Comparison of ENCODE assay signal across 15 cellular contexts in genomic region chr3:153785901-153786300, GRCh38.
A peak's percentile ranks its signal among the peaks of the same experiment; 100 is the strongest.
DNase-seq lines count a peak whose midpoint lies in the region; ATAC-seq and TF ChIP-seq lines count a peak whose summit lies in the region.
"Had no signal": no experiment of that assay in that cellular context is flagged by ENCODE, and none has a peak within 500 bp of the region (broad histone marks: within the 10 kb centered on the region; RNA-seq: fewer than 3 reads in every experiment).

No MANE protein-coding gene starts in this region.

- H3K36me3 ChIP-seq in brain microvascular endothelial cell (replicated peaks) (no peaks in the 10 kb centered on the region), neural progenitor cell (no peaks in the 10 kb centered on the region), ovary (no peaks in the 10 kb centered on the region), testis (ENCODE audit: low read depth, missing control alignments) (no peaks in the 10 kb centered on the region)
- H3K36me3 ChIP-seq: colonic mucosa had no signal

- H4K20me1 ChIP-seq in neural progenitor cell (ENCODE audit: low read depth) = no peaks in the 10 kb centered on the region

- peaks cover 2% of the 10 kb centered on the region for H3K27me3 Mint-ChIP-seq in neural progenitor cell (ENCODE audit: insufficient read depth, low read depth)

- H3K4me3 Mint-ChIP-seq in neural progenitor cell = no peak overlapping the region
- H3K4me3 Mint-ChIP-seq: activated naive CD4-positive, alpha-beta T cell treated with anti-CD3 and anti-CD28 coated beads, Interleukin-2, amount 10 ng/mL, durations not matched to agents 7 days and 5 days had no signal

- TF ChIP-seq POLR2A in ovary (IDR thresholded peaks at IDR 0.05) (no peak), testis (IDR thresholded peaks at IDR 0.05) (no peak)

- H3K4me2 ChIP-seq in neural progenitor cell = no peak overlapping the region

- no peaks in the 10 kb centered on the region for H3K79me2 ChIP-seq in neural progenitor cell (ENCODE audit: low read depth)

- no peaks in the 10 kb centered on the region for H3K9me3 Mint-ChIP-seq in neural progenitor cell
- H3K9me3 Mint-ChIP-seq: activated naive CD4-positive, alpha-beta T cell treated with anti-CD3 and anti-CD28 coated beads, Interleukin-2, amount 10 ng/mL, durations not matched to agents 7 days and 5 days had no signal

- H3K9me3 ChIP-seq in neural progenitor cell (ENCODE audit: low read depth) (no peaks in the 10 kb centered on the region), ovary (no peaks in the 10 kb centered on the region), testis (no peaks in the 10 kb centered on the region)
- H3K9me3 ChIP-seq: colonic mucosa had no signal

- H2AFZ ChIP-seq in neural progenitor cell (replicated peaks) = peak overlapping the region; percentile 30

- peaks cover 21% of the 10 kb centered on the region for H3K4me1 ChIP-seq in neural progenitor cell
- H3K4me1 ChIP-seq in ovary (ENCODE audit: insufficient read depth) = no peaks in the 10 kb centered on the region
- H3K4me1 ChIP-seq in testis = peaks cover 3% of the 10 kb centered on the region
- H3K4me1 ChIP-seq: colonic mucosa had no signal

- in situ Hi-C loops in brain microvascular endothelial cell (cut with HindIII; ENCODE audit: low pct_ligation_motif_present, low sequenced_read_pairs) = no loop called here

- no peaks in the 10 kb centered on the region for H3K27me3 ChIP-seq in brain microvascular endothelial cell (replicated peaks)
- no peaks in the 10 kb centered on the region for H3K27me3 ChIP-seq in neural progenitor cell
- no peaks in the 10 kb centered on the region for H3K27me3 ChIP-seq in ovary
- no peaks in the 10 kb centered on the region for H3K27me3 ChIP-seq in testis
- H3K27me3 ChIP-seq: colonic mucosa had no signal

- H3K4me1 Mint-ChIP-seq in neural progenitor cell = peaks cover 17% of the 10 kb centered on the region
- H3K4me1 Mint-ChIP-seq: activated naive CD4-positive, alpha-beta T cell treated with anti-CD3 and anti-CD28 coated beads, Interleukin-2, amount 10 ng/mL, durations not matched to agents 7 days and 5 days had no signal

- H3K27ac Mint-ChIP-seq in neural progenitor cell = no peak overlapping the region
- H3K27ac Mint-ChIP-seq: activated naive CD4-positive, alpha-beta T cell treated with anti-CD3 and anti-CD28 coated beads, Interleukin-2, amount 10 ng/mL, durations not matched to agents 7 days and 5 days had no signal

- H3F3A ChIP-seq in neural progenitor cell (ENCODE audit: low read depth) = peaks cover 3% of the 10 kb centered on the region

- H3K27ac ChIP-seq in brain microvascular endothelial cell (no peak overlapping the region), neural progenitor cell (no peak overlapping the region), ovary (no peak overlapping the region), testis (no peak overlapping the region)
- H3K27ac ChIP-seq: colonic mucosa, epithelial cell of prostate had no signal

- TF ChIP-seq CTCF in brain microvascular endothelial cell (IDR thresholded peaks at IDR 0.05; ENCODE audit: low read depth, low read length, missing control alignments) (peak; percentile 19), neural progenitor cell (IDR thresholded peaks at IDR 0.05) (peak; percentile 14), ovary (IDR thresholded peaks at IDR 0.05) (no peak), testis (IDR thresholded peaks at IDR 0.05) (no peak)

- intact Hi-C loops in ovary (cut with DNase I) = no loop called here
- intact Hi-C loops in testis (cut with DNase I; ENCODE audit: low total_unique reads) = no loop called here

- H3K4me3 ChIP-seq in brain microvascular endothelial cell (ENCODE audit: low read depth, low read length) = no peak overlapping the region
- no peak overlapping the region for H3K4me3 ChIP-seq in neural progenitor cell
- no peak overlapping the region for H3K4me3 ChIP-seq in ovary
- no peak overlapping the region for H3K4me3 ChIP-seq in testis
- H3K4me3 ChIP-seq: colonic mucosa had no signal

- DNase-seq in LHCN-M2 (ENCODE audit: low read depth) (peak; percentile 10), brain microvascular endothelial cell (no peak), neural progenitor cell (ENCODE audit: low spot score) (no peak), ovary (no peak), AG08396 (ENCODE audit: low spot score) (no peak), testis (no peak)
- DNase-seq: activated naive CD4-positive, alpha-beta T cell treated with anti-CD3 and anti-CD28 coated beads, Interleukin-2, amount 10 ng/mL, durations not matched to agents 7 days and 5 days; colonic mucosa; H7; NCI-H2081; NCI-H524 treated with DMSO at 0.1 percent for 48 hours; OCI-M1; stimulated activated CD4-positive, alpha-beta T cell treated with anti-CD3 and anti-CD28 coated beads, Interleukin-2, amount 100 ng/mL, for 24 hours had no signal

- no peak for TF ChIP-seq EP300 in ovary (IDR thresholded peaks at IDR 0.05)

- ATAC-seq in GM19463 (IDR thresholded peaks at IDR 0.05; ENCODE audit: unreplicated experiment) = peak; percentile 48

- H3K36me3 Mint-ChIP-seq in neural progenitor cell = no peaks in the 10 kb centered on the region
- H3K36me3 Mint-ChIP-seq: activated naive CD4-positive, alpha-beta T cell treated with anti-CD3 and anti-CD28 coated beads, Interleukin-2, amount 10 ng/mL, durations not matched to agents 7 days and 5 days had no signal

- WGBS in ovary, 3 donors = 90 to 93% (median 91%) methylated on average over 3 of the region's 3 CpGs
- WGBS in testis, 2 donors = 83 to 84% methylated on average over 3 of the region's 3 CpGs

- H3K9ac ChIP-seq in neural progenitor cell = no peak overlapping the region

Comparison
In these comparisons a context has a peak if more than half of its experiments do, and no peak if none do; other contexts are left out.
1. CTCF ChIP-seq: peak in brain microvascular endothelial cell (single experiment) and neural progenitor cell (single experiment); none in ovary (0 of 3) and testis (0 of 3).